Comparison of ENCODE assay signal across 1 cellular context in genomic region chr3:120780977-120781376, GRCh38.
A peak's percentile ranks its signal among the peaks of the same experiment; 100 is the strongest.
TF ChIP-seq lines count a peak whose summit lies in the region.

No MANE protein-coding gene starts in this region.

TF ChIP-seq in SK-N-SH, 30 proteins besides CTCF, POLR2A, EP300 and RAD21 (continued from another document):
- TF ChIP-seq, protein P1, sequence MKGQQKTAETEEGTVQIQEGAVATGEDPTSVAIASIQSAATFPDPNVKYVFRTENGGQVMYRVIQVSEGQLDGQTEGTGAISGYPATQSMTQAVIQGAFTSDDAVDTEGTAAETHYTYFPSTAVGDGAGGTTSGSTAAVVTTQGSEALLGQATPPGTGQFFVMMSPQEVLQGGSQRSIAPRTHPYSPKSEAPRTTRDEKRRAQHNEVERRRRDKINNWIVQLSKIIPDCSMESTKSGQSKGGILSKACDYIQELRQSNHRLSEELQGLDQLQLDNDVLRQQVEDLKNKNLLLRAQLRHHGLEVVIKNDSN (IDR thresholded peaks at IDR 0.05; ENCODE audit: borderline replicate concordance, low read depth) = no peak
- TF ChIP-seq FOSL2 (IDR thresholded peaks at IDR 0.05; ENCODE audit: borderline replicate concordance, low read depth) (peak; percentile 98), YY1 (IDR thresholded peaks at IDR 0.05; ENCODE audit: low read depth) (peak; percentile 35; the same call in 1 of the 2 replicates), GABPA (IDR thresholded peaks at IDR 0.05; ENCODE audit: low read depth) (no peak), EZH2phosphoT487 (IDR thresholded peaks at IDR 0.05; ENCODE audit: borderline replicate concordance, low read depth) (no peak), NRF1 (IDR thresholded peaks at IDR 0.05; ENCODE audit: low read depth, low read length) (no peak), ZBTB33 (IDR thresholded peaks at IDR 0.05; ENCODE audit: borderline replicate concordance, low read depth) (0 out of 2 replicates have a peak, but pooled peaks have one; percentile 24), ELF1 (IDR thresholded peaks at IDR 0.05) (no peak), TEAD4 (IDR thresholded peaks at IDR 0.05; ENCODE audit: borderline replicate concordance, insufficient read depth) (no peak), NFIC (IDR thresholded peaks at IDR 0.05; ENCODE audit: borderline replicate concordance) (peak; percentile 91), FOXJ3 (CRISPR knock-in tag; IDR thresholded peaks at IDR 0.05) (no peak)
- TF ChIP-seq, protein P2, sequence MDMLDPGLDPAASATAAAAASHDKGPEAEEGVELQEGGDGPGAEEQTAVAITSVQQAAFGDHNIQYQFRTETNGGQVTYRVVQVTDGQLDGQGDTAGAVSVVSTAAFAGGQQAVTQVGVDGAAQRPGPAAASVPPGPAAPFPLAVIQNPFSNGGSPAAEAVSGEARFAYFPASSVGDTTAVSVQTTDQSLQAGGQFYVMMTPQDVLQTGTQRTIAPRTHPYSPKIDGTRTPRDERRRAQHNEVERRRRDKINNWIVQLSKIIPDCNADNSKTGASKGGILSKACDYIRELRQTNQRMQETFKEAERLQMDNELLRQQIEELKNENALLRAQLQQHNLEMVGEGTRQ (IDR thresholded peaks at IDR 0.05; ENCODE audit: borderline replicate concordance, low read depth, low read length) = no peak
- TF ChIP-seq, protein P3, sequence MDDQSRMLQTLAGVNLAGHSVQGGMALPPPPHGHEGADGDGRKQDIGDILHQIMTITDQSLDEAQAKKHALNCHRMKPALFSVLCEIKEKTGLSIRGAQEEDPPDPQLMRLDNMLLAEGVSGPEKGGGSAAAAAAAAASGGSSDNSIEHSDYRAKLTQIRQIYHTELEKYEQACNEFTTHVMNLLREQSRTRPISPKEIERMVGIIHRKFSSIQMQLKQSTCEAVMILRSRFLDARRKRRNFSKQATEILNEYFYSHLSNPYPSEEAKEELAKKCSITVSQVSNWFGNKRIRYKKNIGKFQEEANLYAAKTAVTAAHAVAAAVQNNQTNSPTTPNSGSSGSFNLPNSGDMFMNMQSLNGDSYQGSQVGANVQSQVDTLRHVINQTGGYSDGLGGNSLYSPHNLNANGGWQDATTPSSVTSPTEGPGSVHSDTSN (IDR thresholded peaks at IDR 0.05) = peak; percentile 57
